Comparison of ENCODE assay signal across 1 cellular context in genomic region chr14:24761141-24761540, GRCh38.
TF ChIP-seq lines count a peak whose summit lies in the region.

No MANE protein-coding gene starts in this region.

TF ChIP-seq in HepG2, 621 proteins besides CTCF, POLR2A, EP300 and RAD21 (continued from another document):
- no peak for TF ChIP-seq CERS6 (CRISPR knock-in tag; IDR thresholded peaks at IDR 0.05)
- peak; percentile 82 for TF ChIP-seq STAG1 (CRISPR knock-in tag; IDR thresholded peaks at IDR 0.05)
- TF ChIP-seq ZNF251 (CRISPR knock-in tag; IDR thresholded peaks at IDR 0.05): no peak
- TF ChIP-seq ETV5 (CRISPR knock-in tag; IDR thresholded peaks at IDR 0.05; ENCODE audit: borderline replicate concordance): no peak
- TF ChIP-seq ZFP90 (CRISPR knock-in tag; IDR thresholded peaks at IDR 0.05; ENCODE audit: borderline replicate concordance): no peak
- TF ChIP-seq AGO1 (IDR thresholded peaks at IDR 0.05; ENCODE audit: low read depth, low read length, poor library complexity, severe bottlenecking): no peak
- no peak for TF ChIP-seq ATF7 (IDR thresholded peaks at IDR 0.05)
- no peak for TF ChIP-seq ATF7 (CRISPR knock-in tag; IDR thresholded peaks at IDR 0.05)
